In genomic region chr18:45275367-45276113, GRCh38 we compare ENCODE assay signal across 9 cellular contexts.
DNase-seq lines count a peak whose midpoint lies in the region; ATAC-seq and TF ChIP-seq lines count a peak whose summit lies in the region.
"Had no signal": no experiment of that assay in that cellular context is flagged by ENCODE, and none has a peak within 500 bp of the region (broad histone marks: within the 10 kb centered on the region; RNA-seq: fewer than 3 reads in every experiment).

No MANE protein-coding gene starts in this region.

- no peak overlapping the region for H3K4me3 Mint-ChIP-seq in mesothelial cell of epicardium

- peaks cover 41% of the 10 kb centered on the region for H3K9me3 Mint-ChIP-seq in mesothelial cell of epicardium

- H3K9me3 ChIP-seq in DOHH2 (ENCODE audit: control insufficient read depth, insufficient read depth, low read length) (0 out of 2 replicates have a peak, but pooled peaks cover 3% of the 10 kb centered on the region), Karpas-422 (ENCODE audit: low read length) (peaks cover 4% of the 10 kb centered on the region; the same call in 1 of the 2 replicates)

- TF ChIP-seq CTCF in DOHH2 (IDR thresholded peaks at IDR 0.05; ENCODE audit: low read depth, low read length, poor library complexity, severe bottlenecking) (peak; percentile 90), astrocyte of the cerebellum (IDR thresholded peaks at IDR 0.05; ENCODE audit: low read depth, low read length, missing control alignments) (peak; percentile 54), mesothelial cell of epicardium (IDR thresholded peaks at IDR 0.05; ENCODE audit: unreplicated experiment) (peak; percentile 80)

- H3K36me3 ChIP-seq in DOHH2 (ENCODE audit: control insufficient read depth, low read length) (no peaks in the 10 kb centered on the region), Karpas-422 (ENCODE audit: insufficient read depth, low read length) (no peaks in the 10 kb centered on the region)

- H3K9ac ChIP-seq in Karpas-422 (ENCODE audit: low read length): no peak overlapping the region

- H3K9me2 ChIP-seq in DOHH2 (replicated peaks; ENCODE audit: control insufficient read depth, low read length) (no peaks in the 10 kb centered on the region), Karpas-422 (replicated peaks; ENCODE audit: insufficient read depth, low read length) (no peaks in the 10 kb centered on the region)

- no peaks in the 10 kb centered on the region for H3K4me1 Mint-ChIP-seq in mesothelial cell of epicardium

- H3K4me1 ChIP-seq in DOHH2 (ENCODE audit: control insufficient read depth, low read length) (no peaks in the 10 kb centered on the region), Karpas-422 (ENCODE audit: low read length) (peaks cover 8% of the 10 kb centered on the region)

- H3K27ac Mint-ChIP-seq in mesothelial cell of epicardium: no peak overlapping the region

- no peak overlapping the region for H3K4me3 ChIP-seq in DOHH2 (ENCODE audit: low read length)
- H3K4me3 ChIP-seq in Karpas-422 (ENCODE audit: low read length): no peak overlapping the region
- H3K4me3 ChIP-seq in astrocyte of the cerebellum (ENCODE audit: low read depth, low read length): no peak overlapping the region

- DNase-seq in Karpas-422 (peak; percentile 92), astrocyte of the cerebellum (ENCODE audit: low read depth) (no peak), mesothelial cell of epicardium (ENCODE audit: low spot score in 2 of 2, unreplicated experiment in 2 of 2) (no peak), amniotic stem cell (lab: John Stamatoyannopoulos, UW) (no peak), left ventricle myocardium superior (no peak)
- DNase-seq: NCI-H1436 treated with DMSO at 0.1 percent for 48 hours had no signal

- in situ Hi-C loops in astrocyte of the cerebellum (cut with HindIII; ENCODE audit: low sequenced_read_pairs): no loop called here

- H4K20me1 ChIP-seq in DOHH2 (ENCODE audit: control insufficient read depth, insufficient read depth, low read depth, low read length) (no peaks in the 10 kb centered on the region), Karpas-422 (ENCODE audit: insufficient read depth, low read depth, low read length) (no peaks in the 10 kb centered on the region)

- H3K27me3 ChIP-seq in DOHH2 (ENCODE audit: control insufficient read depth, low read length) (no peaks in the 10 kb centered on the region), Karpas-422 (ENCODE audit: low read length) (no peaks in the 10 kb centered on the region)

- H3K4me2 ChIP-seq in DOHH2 (ENCODE audit: low read length): no peak overlapping the region
- H3K4me2 ChIP-seq in Karpas-422 (ENCODE audit: low read depth, low read length, poor library complexity, severe bottlenecking): no peak overlapping the region

- intact Hi-C loops in left ventricle myocardium superior (cut with micrococcal nuclease): no loop called here

- no peaks in the 10 kb centered on the region for H3K27me3 Mint-ChIP-seq in mesothelial cell of epicardium (ENCODE audit: low read depth)

- no peak overlapping the region for H3K27ac ChIP-seq in DOHH2 (ENCODE audit: low read depth, low read length)
- no peak overlapping the region for H3K27ac ChIP-seq in Karpas-422 (ENCODE audit: low read length)

- H3F3A ChIP-seq in DOHH2 (ENCODE audit: control insufficient read depth, insufficient read depth): no peaks in the 10 kb centered on the region

- no peak overlapping the region for H2AFZ ChIP-seq in Karpas-422 (ENCODE audit: low read length)

- no peaks in the 10 kb centered on the region for H3K36me3 Mint-ChIP-seq in mesothelial cell of epicardium

- H3K79me2 ChIP-seq in DOHH2 (ENCODE audit: control insufficient read depth, low read length) (no peaks in the 10 kb centered on the region), Karpas-422 (ENCODE audit: low read length) (no peaks in the 10 kb centered on the region)

- ATAC-seq in GM18511 (IDR thresholded peaks at IDR 0.05; ENCODE audit: unreplicated experiment) (no peak), HG03378 (IDR thresholded peaks at IDR 0.05; ENCODE audit: unreplicated experiment) (no peak), left ventricle myocardium superior (no peak)
